30 cellular contexts compared by ENCODE assay signal in genomic region chr3:102750322-102750721, GRCh38.
"Had no signal": no experiment of that assay in that cellular context is flagged by ENCODE, and none has a peak within 500 bp of the region (broad histone marks: within the 10 kb centered on the region; RNA-seq: fewer than 3 reads in every experiment).

No MANE protein-coding gene starts in this region.

- H3K27ac Mint-ChIP-seq: activated CD4-positive, alpha-beta memory T cell treated with anti-CD3 and anti-CD28 coated beads, Interleukin-2, amount 10 ng/mL, durations not matched to agents 7 days and 5 days; activated CD4-positive, alpha-beta T cell treated with anti-CD3 and anti-CD28 coated beads, Interleukin-2, amount 10 ng/mL, durations not matched to agents 7 days and 5 days; activated naive CD8-positive, alpha-beta T cell; activated T-cell treated with anti-CD3 and anti-CD28 coated beads, Interleukin-2, amount 50 U/mL, for 24 hours; activated T-cell treated with anti-CD3 and anti-CD28 coated beads, Interleukin-2, amount 50 U/mL, for 72 hours; dendritic cell treated with granulocyte-macrophage colony-stimulating factor and Interleukin-4, amounts not matched to agents 40 ng/mL and 50 ng/mL, for 4 days; endodermal cell had no signal

- H3K4me3 Mint-ChIP-seq: activated CD4-positive, alpha-beta memory T cell treated with anti-CD3 and anti-CD28 coated beads, Interleukin-2, amount 10 ng/mL, durations not matched to agents 7 days and 5 days; activated CD4-positive, alpha-beta T cell treated with anti-CD3 and anti-CD28 coated beads, Interleukin-2, amount 10 ng/mL, durations not matched to agents 7 days and 5 days; activated naive CD8-positive, alpha-beta T cell; activated T-cell treated with anti-CD3 and anti-CD28 coated beads, Interleukin-2, amount 50 U/mL, for 24 hours; activated T-cell treated with anti-CD3 and anti-CD28 coated beads, Interleukin-2, amount 50 U/mL, for 72 hours; central memory CD8-positive, alpha-beta T cell; dendritic cell treated with granulocyte-macrophage colony-stimulating factor and Interleukin-4, amounts not matched to agents 40 ng/mL and 50 ng/mL, for 4 days; endodermal cell had no signal

- H3K36me3 Mint-ChIP-seq: activated naive CD8-positive, alpha-beta T cell had no signal

- H3K27me3 Mint-ChIP-seq: activated CD4-positive, alpha-beta memory T cell treated with anti-CD3 and anti-CD28 coated beads, Interleukin-2, amount 10 ng/mL, durations not matched to agents 7 days and 5 days; activated CD4-positive, alpha-beta T cell treated with anti-CD3 and anti-CD28 coated beads, Interleukin-2, amount 10 ng/mL, durations not matched to agents 7 days and 5 days; activated T-cell treated with anti-CD3 and anti-CD28 coated beads, Interleukin-2, amount 50 U/mL, for 24 hours; central memory CD8-positive, alpha-beta T cell; dendritic cell treated with granulocyte-macrophage colony-stimulating factor and Interleukin-4, amounts not matched to agents 40 ng/mL and 50 ng/mL, for 4 days had no signal

- H3K4me3 ChIP-seq: coronary artery, dorsolateral prefrontal cortex had no signal

- DNase-seq: activated CD4-positive, alpha-beta memory T cell treated with anti-CD3 and anti-CD28 coated beads, Interleukin-2, amount 10 ng/mL, durations not matched to agents 7 days and 5 days; activated CD4-positive, alpha-beta T cell treated with anti-CD3 and anti-CD28 coated beads for 4 hours; activated CD4-positive, alpha-beta T cell treated with anti-CD3 and anti-CD28 coated beads, Interleukin-2, amount 10 ng/mL, durations not matched to agents 7 days and 5 days; activated CD4-positive, alpha-beta T cell treated with anti-CD3 and anti-CD28 coated beads, Interleukin-2, amount 50 U/mL, for 4 hours; activated CD4-positive, CD25-positive, alpha-beta regulatory T cell; activated CD4-positive, CD25-positive, alpha-beta regulatory T cell treated with anti-CD3 and anti-CD28 coated beads, Interleukin-2, amount 50 U/mL, for 72 hours; activated CD8-positive, alpha-beta memory T cell treated with anti-CD3 and anti-CD28 coated beads, Interleukin-2, amount 50 U/mL, for 48 hours; activated gamma-delta T cell; activated naive CD4-positive, alpha-beta T cell; activated naive CD4-positive, alpha-beta T cell treated with anti-CD3 and anti-CD28 coated beads, Interleukin-2, amount 50 U/mL, for 16 hours; activated T-cell treated with anti-CD3 and anti-CD28 coated beads for 4 hours; activated T-cell treated with anti-CD3 and anti-CD28 coated beads, Interleukin-2, amount 50 U/mL, for 24 hours; activated T-cell treated with anti-CD3 and anti-CD28 coated beads, Interleukin-2, amount 50 U/mL, for 72 hours; amniotic stem cell; anterior cingulate cortex; brain microvascular endothelial cell; dorsolateral prefrontal cortex; effector memory CD4-positive, alpha-beta T cell; endodermal cell; foreskin fibroblast; head of caudate nucleus; T-helper 2 cell had no signal

- H3K4me1 Mint-ChIP-seq: activated CD4-positive, alpha-beta memory T cell treated with anti-CD3 and anti-CD28 coated beads, Interleukin-2, amount 10 ng/mL, durations not matched to agents 7 days and 5 days; activated CD4-positive, alpha-beta T cell treated with anti-CD3 and anti-CD28 coated beads, Interleukin-2, amount 10 ng/mL, durations not matched to agents 7 days and 5 days; central memory CD8-positive, alpha-beta T cell had no signal

- FAIRE-seq: astrocyte, bronchial epithelial cell, frontal cortex had no signal

- ATAC-seq: activated T-cell treated with anti-CD3 and anti-CD28 coated beads, Interleukin-2, amount 50 U/mL, for 72 hours; esophagus mucosa had no signal

- H3K27me3 ChIP-seq: brain microvascular endothelial cell, dorsolateral prefrontal cortex had no signal

- H3K27ac ChIP-seq: brain microvascular endothelial cell, coronary artery, dorsolateral prefrontal cortex had no signal

- H3K36me3 ChIP-seq: brain microvascular endothelial cell had no signal

- H3K9me3 Mint-ChIP-seq: activated CD4-positive, alpha-beta memory T cell treated with anti-CD3 and anti-CD28 coated beads, Interleukin-2, amount 10 ng/mL, durations not matched to agents 7 days and 5 days; activated CD4-positive, alpha-beta T cell treated with anti-CD3 and anti-CD28 coated beads, Interleukin-2, amount 10 ng/mL, durations not matched to agents 7 days and 5 days; activated T-cell treated with anti-CD3 and anti-CD28 coated beads, Interleukin-2, amount 50 U/mL, for 24 hours; activated T-cell treated with anti-CD3 and anti-CD28 coated beads, Interleukin-2, amount 50 U/mL, for 72 hours; central memory CD8-positive, alpha-beta T cell; dendritic cell treated with granulocyte-macrophage colony-stimulating factor and Interleukin-4, amounts not matched to agents 40 ng/mL and 50 ng/mL, for 4 days; endodermal cell had no signal
